In the genomic region with DNA sequence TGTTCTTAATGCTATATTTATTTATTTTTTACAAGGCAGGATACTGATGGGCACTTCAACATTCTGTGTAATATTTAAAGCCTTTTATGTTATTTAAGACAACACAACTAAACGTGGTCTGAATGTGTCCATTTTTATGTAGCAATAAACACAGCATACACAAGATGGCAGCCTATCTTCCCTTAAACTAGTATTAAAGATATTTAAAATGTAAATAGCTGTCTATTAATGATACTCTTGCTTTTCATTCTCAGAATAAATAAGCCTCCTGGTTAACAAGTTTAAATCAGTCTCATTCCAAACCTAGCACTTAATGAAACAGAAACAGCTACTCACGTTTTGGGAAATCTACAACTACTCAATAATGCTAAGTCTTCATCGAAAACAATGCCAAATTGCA, we compare ENCODE assay signal across 1 cellular context.
TF ChIP-seq lines count a peak whose summit lies in the region.

No MANE protein-coding gene starts in this region.

TF ChIP-seq in GM12878, 131 proteins besides CTCF, POLR2A, EP300 and RAD21:
- TF ChIP-seq WRNIP1 (IDR thresholded peaks at IDR 0.05; ENCODE audit: borderline replicate concordance, low read depth, low read length) (no peak), BHLHE40 (IDR thresholded peaks at IDR 0.05; ENCODE audit: borderline replicate concordance in 1 of 2, low read depth in 2 of 2, low read length in 1 of 2) (peak in 1 of 2 experiments; percentile 24; a peak in 1 of 4 replicates), SMC3 (IDR thresholded peaks at IDR 0.05; ENCODE audit: borderline replicate concordance, low read length) (peak; percentile 61; the same call in 1 of the 2 replicates)
- TF ChIP-seq, protein P1, sequence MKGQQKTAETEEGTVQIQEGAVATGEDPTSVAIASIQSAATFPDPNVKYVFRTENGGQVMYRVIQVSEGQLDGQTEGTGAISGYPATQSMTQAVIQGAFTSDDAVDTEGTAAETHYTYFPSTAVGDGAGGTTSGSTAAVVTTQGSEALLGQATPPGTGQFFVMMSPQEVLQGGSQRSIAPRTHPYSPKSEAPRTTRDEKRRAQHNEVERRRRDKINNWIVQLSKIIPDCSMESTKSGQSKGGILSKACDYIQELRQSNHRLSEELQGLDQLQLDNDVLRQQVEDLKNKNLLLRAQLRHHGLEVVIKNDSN (IDR thresholded peaks at IDR 0.05; ENCODE audit: borderline replicate concordance, extremely low read length, insufficient read depth, low read depth, low read length): no peak
TF ChIP-seq in GM12878: peak in this region for 2.
